In genomic region chr15:40415226-40415625, GRCh38 we compare ENCODE assay signal across 1 cellular context.
TF ChIP-seq lines count a peak whose summit lies in the region.

No MANE protein-coding gene starts in this region.

TF ChIP-seq in HepG2, 621 proteins besides CTCF, POLR2A, EP300 and RAD21:
- TF ChIP-seq RBFOX2 (IDR thresholded peaks at IDR 0.05; ENCODE audit: low read depth, low read length) (0 out of 2 replicates have a peak, but pooled peaks have one; percentile 4), POLR2AphosphoS5 (IDR thresholded peaks at IDR 0.05; ENCODE audit: low read depth, low read length) (no peak)
